In the genomic region with DNA sequence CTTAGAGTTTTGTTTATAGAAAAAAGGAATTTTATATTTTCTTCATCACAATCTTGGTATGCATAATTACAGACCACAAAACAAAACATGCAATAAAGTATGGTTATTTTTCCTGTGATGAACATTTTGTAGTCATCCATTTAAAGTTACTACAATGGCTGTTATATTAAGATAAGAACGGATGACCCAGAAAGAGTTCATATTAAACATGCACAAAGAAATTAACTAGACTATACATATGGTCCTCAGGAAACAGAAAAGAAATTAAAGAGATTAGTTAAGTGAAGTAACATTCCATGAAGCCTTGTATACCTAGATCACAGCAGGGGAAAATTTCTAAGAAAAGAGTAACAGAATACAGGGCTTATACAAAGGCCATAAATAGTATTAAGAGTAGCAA, we compare ENCODE assay signal across 16 cellular contexts. TPM values are rescaled to one million over a fixed set of nuclear protein-coding genes. Genes with fewer than 3 reads are reported as not detected.
DNase-seq lines count a peak whose midpoint lies in the region; ATAC-seq and TF ChIP-seq lines count a peak whose summit lies in the region.
"Had no signal": no experiment of that assay in that cellular context is flagged by ENCODE, and none has a peak within 500 bp of the region (broad histone marks: within the 10 kb centered on the region; RNA-seq: fewer than 3 reads in every experiment).

No MANE protein-coding gene starts in this region.

- no peak overlapping the region for H3K4me3 ChIP-seq in SK-N-MC
- H3K4me3 ChIP-seq: BLaER1 treated with 17β-estradiol and CSF1 and Interleukin-3, amounts not matched to agents 10 nM and 100 nM; GM12878 had no signal

- peaks cover 2% of the 10 kb centered on the region for H3K4me1 Mint-ChIP-seq in activated naive CD8-positive, alpha-beta T cell (ENCODE audit: low read depth)
- H3K4me1 Mint-ChIP-seq in activated naive CD8-positive, alpha-beta T cell treated with anti-CD3 and anti-CD28 coated beads for 36 hours = peaks cover 4% of the 10 kb centered on the region
- peaks cover 3% of the 10 kb centered on the region for H3K4me1 Mint-ChIP-seq in chondrocyte (ENCODE audit: low read depth)
- H3K4me1 Mint-ChIP-seq: H9 had no signal

- no peaks in the 10 kb centered on the region for H3K27me3 Mint-ChIP-seq in activated naive CD8-positive, alpha-beta T cell
- H3K27me3 Mint-ChIP-seq in activated naive CD8-positive, alpha-beta T cell treated with anti-CD3 and anti-CD28 coated beads for 36 hours = no peaks in the 10 kb centered on the region
- no peaks in the 10 kb centered on the region for H3K27me3 Mint-ChIP-seq in chondrocyte (ENCODE audit: low read depth)
- H3K27me3 Mint-ChIP-seq: CD4-positive, CD25-positive, alpha-beta regulatory T cell had no signal

- peaks cover 81% of the 10 kb centered on the region for H3K36me3 ChIP-seq in SK-N-MC (ENCODE audit: insufficient read depth, low read length)

- H3K27ac ChIP-seq in SK-N-MC = 0 out of 2 replicates have a peak overlapping the region, but pooled peaks have one; percentile 2
- H3K27ac ChIP-seq: BLaER1 treated with 17β-estradiol and CSF1 and Interleukin-3, amounts not matched to agents 10 nM and 100 nM had no signal

- H3K27ac Mint-ChIP-seq in activated naive CD8-positive, alpha-beta T cell = peak overlapping the region; percentile 61
- H3K27ac Mint-ChIP-seq in activated naive CD8-positive, alpha-beta T cell treated with anti-CD3 and anti-CD28 coated beads for 36 hours = no peak overlapping the region
- peak overlapping the region; percentile 57 for H3K27ac Mint-ChIP-seq in chondrocyte (ENCODE audit: unreplicated experiment)
- H3K27ac Mint-ChIP-seq: CD4-positive, CD25-positive, alpha-beta regulatory T cell; H9 had no signal

- no peak for ATAC-seq in HG02885 (IDR thresholded peaks at IDR 0.05; ENCODE audit: poor library complexity, unreplicated experiment)
- ATAC-seq: GM12878, HepG2 had no signal

- H3K4me3 Mint-ChIP-seq in activated naive CD8-positive, alpha-beta T cell = no peak overlapping the region
- H3K4me3 Mint-ChIP-seq in activated naive CD8-positive, alpha-beta T cell treated with anti-CD3 and anti-CD28 coated beads for 36 hours = no peak overlapping the region
- H3K4me3 Mint-ChIP-seq in chondrocyte (ENCODE audit: unreplicated experiment) = no peak overlapping the region
- H3K4me3 Mint-ChIP-seq: H9 had no signal

- peaks cover 7% of the 10 kb centered on the region for H3K36me3 Mint-ChIP-seq in activated naive CD8-positive, alpha-beta T cell
- H3K36me3 Mint-ChIP-seq in activated naive CD8-positive, alpha-beta T cell treated with anti-CD3 and anti-CD28 coated beads for 36 hours = peaks cover 26% of the 10 kb centered on the region
- peaks cover 30% of the 10 kb centered on the region for H3K36me3 Mint-ChIP-seq in chondrocyte (ENCODE audit: low read depth)

- DNase-seq in activated naive CD8-positive, alpha-beta T cell treated with anti-CD3 and anti-CD28 coated beads for 36 hours = no peak
- DNase-seq in SK-N-MC (ENCODE audit: low read depth, low spot score) (no peak), chondrocyte (ENCODE audit: low spot score) (no peak), T-helper 9 cell (no peak), superior temporal gyrus (ENCODE audit: extremely low spot score) (no peak)
- DNase-seq: 8988T; AML-193; CD4-positive, CD25-positive, alpha-beta regulatory T cell; DMS53; GOT3; H9 had no signal

- no peaks in the 10 kb centered on the region for H3K9me3 Mint-ChIP-seq in activated naive CD8-positive, alpha-beta T cell (ENCODE audit: low read depth)
- no peaks in the 10 kb centered on the region for H3K9me3 Mint-ChIP-seq in activated naive CD8-positive, alpha-beta T cell treated with anti-CD3 and anti-CD28 coated beads for 36 hours
- no peaks in the 10 kb centered on the region for H3K9me3 Mint-ChIP-seq in chondrocyte (ENCODE audit: low read depth)
- H3K9me3 Mint-ChIP-seq: H9 had no signal

- H3K9me3 ChIP-seq in SK-N-MC (ENCODE audit: low read depth, low read length) = no peaks in the 10 kb centered on the region
- H3K9me3 ChIP-seq: BLaER1 treated with 17β-estradiol and CSF1 and Interleukin-3, amounts not matched to agents 10 nM and 100 nM had no signal

- TF ChIP-seq CTCF in chondrocyte (IDR thresholded peaks at IDR 0.05) = no peak

- no peak overlapping the region for H3K9ac ChIP-seq in SK-N-MC (ENCODE audit: insufficient read length)
- H3K9ac ChIP-seq: BLaER1 treated with 17β-estradiol and CSF1 and Interleukin-3, amounts not matched to agents 10 nM and 100 nM had no signal

RNA-seq across cellular contexts. Expression of a gene that starts 36.8 kb away (rescaled TPM):
- 10 to 100 TPM; 60.0 to 60.7 TPM for total RNA-seq in activated naive CD8-positive, alpha-beta T cell treated with anti-CD3 and anti-CD28 coated beads for 36 hours
- 29.1 to 37.5 TPM (median 29.6 TPM) in 3 replicates for total RNA-seq in chondrocyte
